ENCODE assay signal across 8 cellular contexts in the genomic region with DNA sequence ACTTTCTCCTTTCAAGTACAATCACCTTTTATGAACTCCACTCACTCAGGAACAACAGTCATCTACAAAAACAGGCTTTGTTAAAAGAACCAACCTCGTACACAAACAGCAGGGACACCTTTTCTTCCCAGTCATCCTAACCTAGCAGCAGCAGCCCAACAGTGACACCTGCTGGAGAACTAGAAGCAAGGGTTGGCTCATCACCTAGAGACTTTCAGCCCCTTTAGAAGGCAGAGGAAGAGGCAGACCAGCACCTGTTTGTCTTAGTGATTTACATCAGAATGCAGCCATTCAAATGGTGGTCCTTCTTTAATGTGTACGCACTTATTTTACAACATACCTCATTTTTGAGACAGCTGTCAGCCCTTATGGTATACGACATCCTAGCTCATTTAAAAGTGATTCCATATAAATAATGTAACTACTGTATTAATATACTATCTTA. TPM values are rescaled to one million over a fixed set of nuclear protein-coding genes. Genes with fewer than 3 reads are reported as not detected.
DNase-seq lines count a peak whose midpoint lies in the region; ATAC-seq and TF ChIP-seq lines count a peak whose summit lies in the region.

No MANE protein-coding gene starts in this region.

- DNase-seq in AG04449 (ENCODE audit: low read depth, low spot score) (no peak), NCI-H1105 treated with DMSO at 0.1 percent for 48 hours (lab: John Stamatoyannopoulos, UW) (peak; percentile 89), SK-N-SH (peak; percentile 77), Right ventricle myocardium superior (peak; percentile 54), posterior cingulate gyrus (peak in 8 of 10 donors; percentile 34 to 93 (median 58))

- H3K4me3 ChIP-seq in AG04449 (ENCODE audit: low read depth, low read length): no peak overlapping the region
- H3K4me3 ChIP-seq in SK-N-SH (ENCODE audit: low read depth in 2 of 2, low read length in 1 of 2): peak overlapping the region in 1 of 2 experiments; percentile 28; a peak in 1 of 4 replicates

- peak; percentile 96 for TF ChIP-seq RAD21 in SK-N-SH (IDR thresholded peaks at IDR 0.05; ENCODE audit: low read length)

- peaks cover 3% of the 10 kb centered on the region for H3K36me3 Mint-ChIP-seq in activated naive CD8-positive, alpha-beta T cell

- intact Hi-C loops in Right ventricle myocardium superior (cut with DNase I) (loop anchor here (2.0 kb wide), 1 partner anchor 149 kb away; no protein-coding TSS in a partner anchor), posterior cingulate gyrus (cut with DNase I) (loop anchor here (2.0 kb wide), 1 partner anchor 149 kb away; no protein-coding TSS in a partner anchor)

- WGBS in SK-N-SH (ENCODE audit: low lambda C conversion rate): 60% methylated on average over 3 of the region's 3 CpGs

- no peaks in the 10 kb centered on the region for H3K27me3 ChIP-seq in SK-N-SH (ENCODE audit: insufficient read depth)

- peaks cover 27% of the 10 kb centered on the region for H3K4me1 Mint-ChIP-seq in activated naive CD8-positive, alpha-beta T cell (ENCODE audit: low read depth)

- H3K4me2 ChIP-seq in SK-N-SH: no peak overlapping the region

- no peaks in the 10 kb centered on the region for H3K27me3 Mint-ChIP-seq in activated naive CD8-positive, alpha-beta T cell

- H3K27ac ChIP-seq in SK-N-SH (ENCODE audit: low read depth in 2 of 2, low read length in 1 of 2): no peak overlapping the region

- H4K20me1 ChIP-seq in SK-N-SH (ENCODE audit: insufficient read depth): peaks cover 77% of the 10 kb centered on the region

- no peaks in the 10 kb centered on the region for H3K9me2 ChIP-seq in SK-N-SH

- POLR2A ChIA-PET in AG04449 (lab: Yijun Ruan, JAX): no interaction called here
- POLR2A ChIA-PET in SK-N-SH (lab: Yijun Ruan, JAX): no interaction called here

- peaks cover 5 to 21% of the 10 kb centered on the region in 2 experiments for H3K36me3 ChIP-seq in SK-N-SH (replicated peaks in 1 of 2; ENCODE audit: control insufficient read depth in 1 of 2, insufficient read depth in 2 of 2, low read length in 1 of 2)

- peaks cover 0 to 6% of the 10 kb centered on the region in 2 experiments; a peak in 2 of 4 replicates for H3K4me1 ChIP-seq in SK-N-SH (ENCODE audit: control insufficient read depth in 1 of 2, insufficient read depth in 2 of 2, low read depth in 1 of 2, low read length in 1 of 2)

- no peak overlapping the region for H2AFZ ChIP-seq in SK-N-SH (ENCODE audit: low read depth)

- H3K9me3 ChIP-seq in SK-N-SH: no peaks in the 10 kb centered on the region

- H3K4me3 Mint-ChIP-seq in activated naive CD8-positive, alpha-beta T cell: no peak overlapping the region

- H3K9ac ChIP-seq in SK-N-SH: no peak overlapping the region

- peak overlapping the region; percentile 8 for H3K27ac Mint-ChIP-seq in activated naive CD8-positive, alpha-beta T cell

- TF ChIP-seq CTCF in AG04449 (IDR thresholded peaks at IDR 0.05; ENCODE audit: insufficient read depth, low read length, missing control alignments) (peak; percentile 91), SK-N-SH (IDR thresholded peaks at IDR 0.05) (peak; percentile 92)

- peaks cover 70% of the 10 kb centered on the region for H3K79me2 ChIP-seq in SK-N-SH (ENCODE audit: insufficient read depth)

- ATAC-seq in GM18909 (IDR thresholded peaks at IDR 0.05; ENCODE audit: poor library complexity, unreplicated experiment) (peak; percentile 57), Right ventricle myocardium superior (ENCODE audit: poor library complexity) (peak; percentile 84), GM19023 (IDR thresholded peaks at IDR 0.05; ENCODE audit: unreplicated experiment) (no peak)

- peaks cover 3% of the 10 kb centered on the region for H3F3A ChIP-seq in SK-N-SH (replicated peaks; ENCODE audit: insufficient read depth)

- no peaks in the 10 kb centered on the region for H3K9me3 Mint-ChIP-seq in activated naive CD8-positive, alpha-beta T cell (ENCODE audit: low read depth)

- TF ChIP-seq EP300 in SK-N-SH (IDR thresholded peaks at IDR 0.05; ENCODE audit: borderline replicate concordance in 1 of 2, low read depth in 1 of 2, low read length in 1 of 2): no peak

- CTCF ChIA-PET in AG04449 (lab: Yijun Ruan, JAX) (interaction anchor here (0.7 to 15.3 kb wide), 28 partner anchors 10 to 186 kb away, joined by 3 to 124 read pairs (median 4); partner anchors contain the start of gene CHRM4), SK-N-SH (lab: Yijun Ruan, JAX) (interaction anchor here (0.6 to 9.1 kb wide), 28 partner anchors 9 to 174 kb away, joined by 3 to 105 read pairs (median 4); no protein-coding TSS in a partner anchor)

TF ChIP-seq in SK-N-SH, 30 proteins besides CTCF, POLR2A, EP300 and RAD21:
- peak; percentile 86 for TF ChIP-seq SMC3 (IDR thresholded peaks at IDR 0.05; ENCODE audit: low read depth, low read length)
- peak; percentile 32; the same call in 1 of the 2 replicates for TF ChIP-seq REST (IDR thresholded peaks at IDR 0.05; ENCODE audit: low read depth, low read length)
- 0 out of 2 replicates have a peak, but pooled peaks have one; percentile 40 for TF ChIP-seq MXI1 (IDR thresholded peaks at IDR 0.05; ENCODE audit: low read depth, low read length)
- no peak for TF ChIP-seq FOXJ3 (CRISPR knock-in tag; IDR thresholded peaks at IDR 0.05)

RNA-seq across cellular contexts. Expression of gene AMBRA1, which starts 56.0 kb away (rescaled TPM):
- polyA plus RNA-seq in SK-N-SH (2012; rRNA removed): 10.0 and 10.4 TPM in 2 replicates
- 5.6 and 6.9 TPM in 2 replicates for polyA plus RNA-seq in SK-N-SH (2012; cell fraction: cytosol; rRNA removed)
- 9.9 and 11.9 TPM in 2 replicates for polyA plus RNA-seq in SK-N-SH (2012; cell fraction: nucleus; rRNA removed)
- total RNA-seq in Right ventricle myocardium superior: 12.3 TPM
